Comparison of ENCODE assay signal across 8 cellular contexts in genomic region chr17:58007781-58008706, GRCh38. TPM values are rescaled to one million over a fixed set of nuclear protein-coding genes. Genes with fewer than 3 reads are reported as not detected.
DNase-seq lines count a peak whose midpoint lies in the region; ATAC-seq and TF ChIP-seq lines count a peak whose summit lies in the region.

No MANE protein-coding gene starts in this region.

- no peak for TF ChIP-seq EP300 in suprapubic skin (IDR thresholded peaks at IDR 0.05)

- H3K4me1 ChIP-seq in ACC112 (ENCODE audit: control insufficient read depth, insufficient read depth, low read length, unreplicated experiment) (peaks cover 20% of the 10 kb centered on the region), suprapubic skin (peaks cover 41% of the 10 kb centered on the region)

- no peak for TF ChIP-seq CTCF in suprapubic skin (IDR thresholded peaks at IDR 0.05)

- H2AFZ ChIP-seq in ACC112 (ENCODE audit: low read length, unreplicated experiment) = peak overlapping the region; percentile 58

- H3K4me3 ChIP-seq in ACC112 (ENCODE audit: low read depth, low read length) (peak overlapping the region; percentile 89), iPS-18c (ENCODE audit: insufficient read depth, low read depth, low read length) (peak overlapping the region; percentile 90), suprapubic skin (peak overlapping the region; percentile 97)

- H3K9me3 Mint-ChIP-seq in activated naive CD4-positive, alpha-beta T cell treated with anti-CD3 and anti-CD28 coated beads, Interleukin-2, amount 50 U/mL, for 72 hours = no peaks in the 10 kb centered on the region

- peak overlapping the region; percentile 99 to 100 for H3K27ac Mint-ChIP-seq in activated naive CD4-positive, alpha-beta T cell treated with anti-CD3 and anti-CD28 coated beads, Interleukin-2, amount 50 U/mL, for 72 hours

- H3K36me3 ChIP-seq in ACC112 (ENCODE audit: insufficient read depth, low read length) (peaks cover 32% of the 10 kb centered on the region), suprapubic skin (peaks cover 24% of the 10 kb centered on the region)

- DNase-seq in activated naive CD4-positive, alpha-beta T cell treated with anti-CD3 and anti-CD28 coated beads, Interleukin-2, amount 50 U/mL, for 72 hours (ENCODE audit: low spot score in 2 of 2) = no peak
- no peak for DNase-seq in suprapubic skin (ENCODE audit: low spot score in 2 of 2)
- no peak for DNase-seq in ureter (ENCODE audit: low spot score)
- no peak for DNase-seq in NCI-H187 treated with DMSO at 0.1 percent for 48 hours (lab: John Stamatoyannopoulos, UW)

- 19% methylated on average over 47 of the region's 47 CpGs for WGBS in suprapubic skin

- H3K27me3 ChIP-seq in ACC112 (ENCODE audit: insufficient read depth, low read length) = no peaks in the 10 kb centered on the region
- H3K27me3 ChIP-seq in suprapubic skin = no peaks in the 10 kb centered on the region

- ATAC-seq in GM19023 (IDR thresholded peaks at IDR 0.05; ENCODE audit: unreplicated experiment) (peak; percentile 27), HG03175 (IDR thresholded peaks at IDR 0.05; ENCODE audit: unreplicated experiment) (peak; percentile 31)
- ATAC-seq in activated naive CD4-positive, alpha-beta T cell treated with anti-CD3 and anti-CD28 coated beads, Interleukin-2, amount 50 U/mL, for 72 hours = peak; percentile 40 to 43

- peaks cover 45 to 47% of the 10 kb centered on the region in 2 donors for H3K36me3 Mint-ChIP-seq in activated naive CD4-positive, alpha-beta T cell treated with anti-CD3 and anti-CD28 coated beads, Interleukin-2, amount 50 U/mL, for 72 hours

- H3K79me2 ChIP-seq in ACC112 (ENCODE audit: control insufficient read depth, insufficient read depth, low read length, unreplicated experiment) = peaks cover 44% of the 10 kb centered on the region

- TF ChIP-seq POLR2A in suprapubic skin (IDR thresholded peaks at IDR 0.05) = no peak

- no peaks in the 10 kb centered on the region for H3K9me3 ChIP-seq in iPS-18c (ENCODE audit: control insufficient read depth, insufficient read depth, low read length)
- H3K9me3 ChIP-seq in suprapubic skin = no peaks in the 10 kb centered on the region

- H3K27ac ChIP-seq in ACC112 (ENCODE audit: low read depth, low read length) (peak overlapping the region; percentile 90), suprapubic skin (peak overlapping the region; percentile 99)

RNA-seq across cellular contexts. Expression of gene SRSF1, which starts 1.0 kb away (rescaled TPM):
- total RNA-seq in activated naive CD4-positive, alpha-beta T cell treated with anti-CD3 and anti-CD28 coated beads, Interleukin-2, amount 50 U/mL, for 72 hours = 100 to 1,000 TPM; 188 to 351 TPM
- total RNA-seq in suprapubic skin (100 to 1,000 TPM; 108 to 172 (median 125) TPM), ureter (205 TPM)

RNA-seq across cellular contexts. Expression of gene VEZF1, which starts 20.0 kb away (rescaled TPM):
- total RNA-seq in activated naive CD4-positive, alpha-beta T cell treated with anti-CD3 and anti-CD28 coated beads, Interleukin-2, amount 50 U/mL, for 72 hours = 10 to 100 TPM; 23.1 to 31.3 TPM
- total RNA-seq in suprapubic skin (10 to 100 TPM; 45.3 to 76.0 (median 63.7) TPM), ureter (75.6 TPM)

RNA-seq across cellular contexts. Expression of gene CUEDC1, which starts 52.8 kb away (rescaled TPM):
- total RNA-seq in activated naive CD4-positive, alpha-beta T cell treated with anti-CD3 and anti-CD28 coated beads, Interleukin-2, amount 50 U/mL, for 72 hours = under 1 TPM in 1 of 2 donors, not detected in 1; 0.84 TPM
- 10 to 100 TPM in 2 of 4 donors, 1 to 10 TPM in 2; 5.1 to 34.2 (median 12.8) TPM for total RNA-seq in suprapubic skin
- 36.9 TPM for total RNA-seq in ureter
